Comparison of ENCODE assay signal across 1 cellular context in the genomic region with DNA sequence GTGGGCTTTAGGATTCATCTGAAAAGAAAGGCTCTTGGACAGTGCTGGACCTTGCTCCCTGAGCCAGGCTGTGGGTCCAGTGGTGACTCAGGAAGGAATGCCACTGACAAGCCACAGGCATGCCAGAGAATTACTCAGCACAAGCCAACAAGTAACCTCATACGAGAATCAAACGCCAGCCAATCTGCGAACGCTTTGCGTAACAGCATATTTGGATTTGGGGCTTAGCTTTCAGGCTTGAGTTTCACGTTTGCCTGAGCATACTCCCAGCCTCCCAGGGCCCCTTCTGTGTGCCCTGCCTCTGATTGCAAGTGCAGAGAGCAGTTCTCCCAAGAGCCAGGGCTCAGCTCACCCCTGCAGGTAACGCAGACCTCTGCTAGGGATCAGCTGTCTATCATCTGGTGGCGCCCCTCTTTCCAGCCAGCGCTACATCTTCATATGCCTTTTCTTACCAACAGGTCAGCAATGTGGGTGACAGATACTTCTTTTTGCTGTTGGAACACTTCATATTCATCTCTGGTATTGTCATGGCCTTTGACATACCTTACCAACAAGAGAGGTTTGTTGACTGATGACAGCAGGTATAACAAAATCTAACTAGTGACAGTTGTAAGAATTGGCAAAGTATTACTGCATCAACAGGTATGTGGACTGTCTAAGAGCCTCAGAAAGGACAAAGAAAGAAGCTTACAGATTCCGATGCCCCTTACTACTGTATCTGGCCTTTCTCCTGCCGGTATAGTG.
TF ChIP-seq lines count a peak whose summit lies in the region.

No MANE protein-coding gene starts in this region.

TF ChIP-seq in GM23338, 12 proteins besides CTCF, POLR2A, EP300 and RAD21 (continued from another document):
- TF ChIP-seq ZNF462 (CRISPR knock-in tag; IDR thresholded peaks at IDR 0.05), result no peak
- TF ChIP-seq ETS1 (IDR thresholded peaks at IDR 0.05), result no peak
- TF ChIP-seq, protein P1, sequence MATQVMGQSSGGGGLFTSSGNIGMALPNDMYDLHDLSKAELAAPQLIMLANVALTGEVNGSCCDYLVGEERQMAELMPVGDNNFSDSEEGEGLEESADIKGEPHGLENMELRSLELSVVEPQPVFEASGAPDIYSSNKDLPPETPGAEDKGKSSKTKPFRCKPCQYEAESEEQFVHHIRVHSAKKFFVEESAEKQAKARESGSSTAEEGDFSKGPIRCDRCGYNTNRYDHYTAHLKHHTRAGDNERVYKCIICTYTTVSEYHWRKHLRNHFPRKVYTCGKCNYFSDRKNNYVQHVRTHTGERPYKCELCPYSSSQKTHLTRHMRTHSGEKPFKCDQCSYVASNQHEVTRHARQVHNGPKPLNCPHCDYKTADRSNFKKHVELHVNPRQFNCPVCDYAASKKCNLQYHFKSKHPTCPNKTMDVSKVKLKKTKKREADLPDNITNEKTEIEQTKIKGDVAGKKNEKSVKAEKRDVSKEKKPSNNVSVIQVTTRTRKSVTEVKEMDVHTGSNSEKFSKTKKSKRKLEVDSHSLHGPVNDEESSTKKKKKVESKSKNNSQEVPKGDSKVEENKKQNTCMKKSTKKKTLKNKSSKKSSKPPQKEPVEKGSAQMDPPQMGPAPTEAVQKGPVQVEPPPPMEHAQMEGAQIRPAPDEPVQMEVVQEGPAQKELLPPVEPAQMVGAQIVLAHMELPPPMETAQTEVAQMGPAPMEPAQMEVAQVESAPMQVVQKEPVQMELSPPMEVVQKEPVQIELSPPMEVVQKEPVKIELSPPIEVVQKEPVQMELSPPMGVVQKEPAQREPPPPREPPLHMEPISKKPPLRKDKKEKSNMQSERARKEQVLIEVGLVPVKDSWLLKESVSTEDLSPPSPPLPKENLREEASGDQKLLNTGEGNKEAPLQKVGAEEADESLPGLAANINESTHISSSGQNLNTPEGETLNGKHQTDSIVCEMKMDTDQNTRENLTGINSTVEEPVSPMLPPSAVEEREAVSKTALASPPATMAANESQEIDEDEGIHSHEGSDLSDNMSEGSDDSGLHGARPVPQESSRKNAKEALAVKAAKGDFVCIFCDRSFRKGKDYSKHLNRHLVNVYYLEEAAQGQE (IDR thresholded peaks at IDR 0.05; ENCODE audit: unreplicated experiment), result no peak
- no peak for TF ChIP-seq EZH2phosphoT487 (IDR thresholded peaks at IDR 0.05; ENCODE audit: unreplicated experiment)
- no peak for TF ChIP-seq POLR2AphosphoS5 (IDR thresholded peaks at IDR 0.05; ENCODE audit: low read depth)
- no peak for TF ChIP-seq ZNF114 (CRISPR knock-in tag; IDR thresholded peaks at IDR 0.05)
